In the genomic region with DNA sequence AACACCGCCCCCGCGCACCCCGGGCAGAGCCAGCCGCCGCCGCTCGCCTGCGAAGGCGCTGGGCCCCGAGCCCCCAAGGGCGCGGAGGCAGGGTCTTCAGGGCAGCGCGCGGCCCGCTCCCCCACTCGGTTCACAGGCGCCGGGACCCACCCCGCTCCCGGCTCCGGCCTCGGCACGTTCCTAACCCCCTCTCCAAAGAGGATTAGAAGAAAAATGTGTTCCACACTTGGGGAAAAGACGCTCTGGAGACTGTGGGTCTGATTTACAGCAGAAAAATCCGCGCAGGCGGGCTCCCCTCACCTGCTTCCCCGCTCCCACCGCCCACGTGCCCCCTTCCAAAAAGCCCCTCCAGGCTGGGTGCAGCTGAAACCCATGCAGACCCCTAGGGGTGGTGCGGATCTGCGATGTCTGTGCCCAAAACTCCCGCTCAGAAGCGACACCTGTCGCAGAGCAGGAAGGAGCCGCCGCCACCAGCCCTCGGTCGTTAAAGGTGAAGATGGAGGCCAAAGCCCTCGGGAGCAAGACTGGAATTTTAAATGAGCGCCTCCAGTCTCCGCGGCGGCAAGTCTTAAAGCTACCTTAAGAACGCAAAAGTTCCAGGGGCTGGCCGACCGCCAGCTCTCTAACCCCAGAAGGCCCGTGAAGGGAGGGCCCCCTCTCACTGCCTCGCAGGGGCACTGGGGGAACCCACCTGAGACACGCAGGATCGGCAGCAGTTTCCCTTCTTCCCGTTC, we compare ENCODE assay signal across 11 cellular contexts. TPM values are rescaled to one million over a fixed set of nuclear protein-coding genes. Genes with fewer than 3 reads are reported as not detected.
DNase-seq lines count a peak whose midpoint lies in the region; ATAC-seq, FAIRE-seq and TF ChIP-seq lines count a peak whose summit lies in the region.
"Had no signal": no experiment of that assay in that cellular context is flagged by ENCODE, and none has a peak within 500 bp of the region (broad histone marks: within the 10 kb centered on the region; RNA-seq: fewer than 3 reads in every experiment).

No MANE protein-coding gene starts in this region.

- peaks cover 15 to 58% (median 46%) of the 10 kb centered on the region in 10 experiments; a peak in 19 of 20 replicates for H3K4me1 ChIP-seq in BLaER1 treated with 17β-estradiol and CSF1 and Interleukin-3, amounts not matched to agents 10 nM and 100 nM

- peaks cover 36 to 91% (median 78%) of the 10 kb centered on the region in 11 experiments for H4K20me1 ChIP-seq in BLaER1 treated with 17β-estradiol and CSF1 and Interleukin-3, amounts not matched to agents 10 nM and 100 nM

- no peak overlapping the region for H3K27ac ChIP-seq in BLaER1 treated with 17β-estradiol and CSF1 and Interleukin-3, amounts not matched to agents 10 nM and 100 nM

- no peak for ATAC-seq in activated naive CD8-positive, alpha-beta T cell treated with anti-CD3 and anti-CD28 coated beads, Interleukin-2, amount 50 U/mL, for 24 hours
- ATAC-seq in natural killer cell (no peak), HG02970 (IDR thresholded peaks at IDR 0.05; ENCODE audit: low FRiP score, unreplicated experiment) (no peak)

- TF ChIP-seq CTCF in natural killer cell (IDR thresholded peaks at IDR 0.05): no peak

- no peak overlapping the region for H3K27ac Mint-ChIP-seq in activated naive CD8-positive, alpha-beta T cell treated with anti-CD3 and anti-CD28 coated beads, Interleukin-2, amount 50 U/mL, for 24 hours
- H3K27ac Mint-ChIP-seq in natural killer cell: no peak overlapping the region
- H3K27ac Mint-ChIP-seq: activated naive CD4-positive, alpha-beta T cell treated with anti-CD3 and anti-CD28 coated beads, Interleukin-2, amount 10 ng/mL, durations not matched to agents 7 days and 5 days had no signal

- H3K36me3 Mint-ChIP-seq in activated naive CD8-positive, alpha-beta T cell treated with anti-CD3 and anti-CD28 coated beads, Interleukin-2, amount 50 U/mL, for 24 hours (ENCODE audit: low read depth): peaks cover 18% of the 10 kb centered on the region
- no peaks in the 10 kb centered on the region for H3K36me3 Mint-ChIP-seq in natural killer cell

- DNase-seq in GM19239 (ENCODE audit: insufficient read length, low spot score): peak; percentile 28
- no peak for DNase-seq in activated naive CD8-positive, alpha-beta T cell treated with anti-CD3 and anti-CD28 coated beads, Interleukin-2, amount 50 U/mL, for 24 hours
- DNase-seq in natural killer cell: no peak
- DNase-seq in HuH-7 (ENCODE audit: low spot score): no peak
- DNase-seq in effector CD8-positive, alpha-beta T cell (lab: John Stamatoyannopoulos, UW): no peak
- no peak for DNase-seq in GM03348 (ENCODE audit: low spot score)
- DNase-seq: activated naive CD4-positive, alpha-beta T cell treated with anti-CD3 and anti-CD28 coated beads, Interleukin-2, amount 10 ng/mL, durations not matched to agents 7 days and 5 days; Karpas-422 had no signal

- peak overlapping the region in 1 of 10 experiments; percentile 35; a peak in 1 of 20 replicates for H3K4me3 ChIP-seq in BLaER1 treated with 17β-estradiol and CSF1 and Interleukin-3, amounts not matched to agents 10 nM and 100 nM
- H3K4me3 ChIP-seq: smooth muscle cell had no signal

- FAIRE-seq in GM19239 (lab: Jason Lieb, UNC): no peak

- H3K36me3 ChIP-seq in BLaER1 treated with 17β-estradiol and CSF1 and Interleukin-3, amounts not matched to agents 10 nM and 100 nM: peaks cover 15 to 19% (median 16%) of the 10 kb centered on the region in 11 experiments

- no peaks in the 10 kb centered on the region for H3K9me3 Mint-ChIP-seq in activated naive CD8-positive, alpha-beta T cell treated with anti-CD3 and anti-CD28 coated beads, Interleukin-2, amount 50 U/mL, for 24 hours
- H3K9me3 Mint-ChIP-seq in natural killer cell: no peaks in the 10 kb centered on the region
- H3K9me3 Mint-ChIP-seq: activated naive CD4-positive, alpha-beta T cell treated with anti-CD3 and anti-CD28 coated beads, Interleukin-2, amount 10 ng/mL, durations not matched to agents 7 days and 5 days had no signal

- H3K4me1 Mint-ChIP-seq in activated naive CD8-positive, alpha-beta T cell treated with anti-CD3 and anti-CD28 coated beads, Interleukin-2, amount 50 U/mL, for 24 hours: peaks cover 42% of the 10 kb centered on the region
- peaks cover 17 to 36% of the 10 kb centered on the region in 2 donors for H3K4me1 Mint-ChIP-seq in natural killer cell

- no peaks in the 10 kb centered on the region for H3K9me3 ChIP-seq in BLaER1 treated with 17β-estradiol and CSF1 and Interleukin-3, amounts not matched to agents 10 nM and 100 nM (replicated peaks in 1 of 11)

- intact Hi-C loops in natural killer cell (cut with micrococcal nuclease): no loop called here

- peaks cover 74 to 86% (median 81%) of the 10 kb centered on the region in 11 experiments for H3K27me3 ChIP-seq in BLaER1 treated with 17β-estradiol and CSF1 and Interleukin-3, amounts not matched to agents 10 nM and 100 nM

- H3K4me3 Mint-ChIP-seq in activated naive CD8-positive, alpha-beta T cell treated with anti-CD3 and anti-CD28 coated beads, Interleukin-2, amount 50 U/mL, for 24 hours: peak overlapping the region; percentile 38
- peak overlapping the region; percentile 70 for H3K4me3 Mint-ChIP-seq in natural killer cell
- H3K4me3 Mint-ChIP-seq: activated naive CD4-positive, alpha-beta T cell treated with anti-CD3 and anti-CD28 coated beads, Interleukin-2, amount 10 ng/mL, durations not matched to agents 7 days and 5 days had no signal

- peaks cover 38% of the 10 kb centered on the region for H3K27me3 Mint-ChIP-seq in activated naive CD8-positive, alpha-beta T cell treated with anti-CD3 and anti-CD28 coated beads, Interleukin-2, amount 50 U/mL, for 24 hours
- H3K27me3 Mint-ChIP-seq in natural killer cell (ENCODE audit: low read depth in 2 of 2): peaks cover 28 to 38% of the 10 kb centered on the region in 2 donors

- H3K4me2 ChIP-seq in BLaER1 treated with 17β-estradiol and CSF1 and Interleukin-3, amounts not matched to agents 10 nM and 100 nM: peak overlapping the region in 10 of 11 experiments; percentile 0 to 45 (median 32); a peak in 17 of 22 replicates

- H3K9ac ChIP-seq in BLaER1 treated with 17β-estradiol and CSF1 and Interleukin-3, amounts not matched to agents 10 nM and 100 nM: no peak overlapping the region

RNA-seq across cellular contexts. Expression of gene CHD5, which starts 0.6 kb away (rescaled TPM):
- total RNA-seq in natural killer cell: 1 to 10 TPM in 1 of 3 donors, under 1 TPM in 2; 0.34 to 1.2 (median 0.73) TPM

RNA-seq across cellular contexts. Expression of gene RPL22, which starts 18.6 kb away (rescaled TPM):
- 100 to 1,000 TPM; 210 to 239 (median 228) TPM for total RNA-seq in natural killer cell

RNA-seq across cellular contexts. Expression of gene RNF207, which starts 25.2 kb away (rescaled TPM):
- 1 to 10 TPM; 2.1 to 5.5 (median 2.3) TPM for total RNA-seq in natural killer cell

RNA-seq across cellular contexts. Expression of gene ICMT, which starts 55.0 kb away (rescaled TPM):
- total RNA-seq in natural killer cell: 10 to 100 TPM in 2 of 3 donors, 1 to 10 TPM in 1; 8.6 to 16.9 (median 15.6) TPM
